8 cellular contexts compared by ENCODE assay signal in the genomic region with DNA sequence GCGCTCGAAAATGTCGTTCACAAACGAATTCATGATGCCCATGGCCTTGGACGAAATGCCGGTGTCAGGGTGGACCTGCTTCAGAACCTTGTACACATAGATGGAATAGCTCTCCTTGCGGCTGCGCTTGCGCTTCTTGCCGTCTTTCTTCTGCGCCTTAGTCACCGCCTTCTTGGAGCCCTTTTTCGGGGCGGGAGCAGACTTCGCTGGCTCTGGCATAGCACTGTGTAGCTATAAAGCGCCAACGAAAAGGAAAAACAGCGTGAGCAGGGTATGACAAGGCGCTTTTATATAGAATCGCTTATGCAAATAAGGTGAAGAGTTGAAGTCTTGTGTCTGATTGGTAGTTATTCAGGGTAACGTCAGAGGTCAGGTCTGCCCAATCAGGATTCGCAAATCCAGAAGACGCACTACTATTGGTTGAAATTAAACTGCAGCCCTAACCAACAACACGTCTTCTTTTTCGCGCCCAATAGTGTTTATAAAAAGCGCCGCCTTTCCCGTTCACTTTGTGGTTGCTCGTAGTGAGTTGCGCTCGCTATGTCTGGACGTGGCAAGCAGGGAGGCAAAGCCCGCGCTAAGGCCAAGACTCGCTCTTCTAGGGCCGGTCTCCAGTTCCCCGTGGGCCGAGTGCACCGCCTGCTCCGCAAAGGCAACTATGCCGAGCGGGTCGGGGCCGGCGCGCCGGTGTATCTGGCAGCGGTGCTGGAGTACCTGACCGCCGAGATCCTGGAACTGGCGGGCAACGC.
A peak's percentile ranks its signal among the peaks of the same experiment; 100 is the strongest.
DNase-seq lines count a peak whose midpoint lies in the region; ATAC-seq, FAIRE-seq and TF ChIP-seq lines count a peak whose summit lies in the region.

No MANE protein-coding gene starts in this region.

- peak; percentile 96 for DNase-seq in AG08396 (ENCODE audit: low spot score)
- peak; percentile 99 for DNase-seq in NCI-H2227 treated with DMSO at 0.1 percent for 48 hours (lab: John Stamatoyannopoulos, UW)
- peak; percentile 77 for DNase-seq in activated B cell treated with CpG ODN at 0.5 μM for 24 hours
- peak; percentile 88 for DNase-seq in cerebellum (ENCODE audit: low spot score)
- peak; percentile 98 for DNase-seq in keratinocyte (ENCODE audit: low read depth, low spot score)
- DNase-seq in stimulated activated CD4-positive, alpha-beta T cell treated with anti-CD3 and anti-CD28 coated beads, Interleukin-12 subunit alpha, Interleukin-12 subunit beta, amount 100 ng/mL, for 48 hours (ENCODE audit: low read depth in 2 of 3, low spot score in 1 of 3) = peak; percentile 80 to 96 (median 89)

- CTCF ChIA-PET in activated B cell treated with CpG ODN at 0.5 μM for 24 hours (lab: Charles Lee) = interaction anchor here (0.6 to 2.0 kb wide), 3 partner anchors 13 to 1028 kb away, joined by 3 to 7 read pairs (median 4); a partner anchor contains a TSS

- H3K27me3 Mint-ChIP-seq in activated B cell treated with CpG ODN at 0.5 μM for 24 hours = no peaks in the 10 kb centered on the region

- H3K4me2 ChIP-seq in keratinocyte (ENCODE audit: control insufficient read depth, extremely low read depth, insufficient read depth, low read depth, low read length) = peak overlapping the region; percentile 96

- H4K20me1 ChIP-seq in keratinocyte (ENCODE audit: control insufficient read depth, extremely low read depth, insufficient read depth, low read length) = peaks cover 3% of the 10 kb centered on the region

- no peaks in the 10 kb centered on the region for H3K9me3 ChIP-seq in keratinocyte (ENCODE audit: control insufficient read depth, low read depth, low read length)

- ATAC-seq in GM18909 (IDR thresholded peaks at IDR 0.05; ENCODE audit: poor library complexity, unreplicated experiment) (peak; percentile 78), HG03175 (IDR thresholded peaks at IDR 0.05; ENCODE audit: unreplicated experiment) (peak; percentile 81), activated B cell treated with CpG ODN at 0.5 μM for 24 hours (ENCODE audit: low read depth) (peak; percentile 84)

- intact Hi-C loops in activated B cell treated with CpG ODN at 0.5 μM for 24 hours (cut with micrococcal nuclease) = loop anchor here (1.0 to 5.0 kb wide), 19 partner anchors 14 to 1763 kb away; a partner anchor contains a TSS

- no peaks in the 10 kb centered on the region for H3K9me1 ChIP-seq in keratinocyte (ENCODE audit: control insufficient read depth, extremely low read depth, insufficient read depth, low read length)

- peak overlapping the region; percentile 93 for H3K27ac ChIP-seq in keratinocyte (ENCODE audit: control insufficient read depth, insufficient read depth, low read length)

- H3K4me1 Mint-ChIP-seq in activated B cell treated with CpG ODN at 0.5 μM for 24 hours = peaks cover 14% of the 10 kb centered on the region

- POLR2A ChIA-PET in activated B cell treated with CpG ODN at 0.5 μM for 24 hours (lab: Charles Lee) = interaction anchor here (0.5 to 8.9 kb wide), 54 partner anchors 8 to 1763 kb away, joined by 3 to 510 read pairs (median 9); a partner anchor contains a TSS

- H3K9me3 Mint-ChIP-seq in activated B cell treated with CpG ODN at 0.5 μM for 24 hours = no peaks in the 10 kb centered on the region

- peak overlapping the region; percentile 93 for H3K9ac ChIP-seq in keratinocyte (ENCODE audit: control insufficient read depth, extremely low read depth, insufficient read depth, low read length)

- H3K27me3 ChIP-seq in keratinocyte (ENCODE audit: control insufficient read depth, extremely low read depth, insufficient read depth, low read length) = no peaks in the 10 kb centered on the region

- H3K4me3 ChIP-seq in keratinocyte (ENCODE audit: control insufficient read depth in 2 of 3, extremely low read depth in 1 of 3, insufficient read depth in 2 of 3, low read depth in 1 of 3, low read length in 3 of 3) = peak overlapping the region; percentile 56 to 88 (median 75)

- peaks cover 1% of the 10 kb centered on the region for H3K36me3 Mint-ChIP-seq in activated B cell treated with CpG ODN at 0.5 μM for 24 hours (ENCODE audit: low read depth)

- H3K27ac Mint-ChIP-seq in activated B cell treated with CpG ODN at 0.5 μM for 24 hours = no peak overlapping the region

- dilution Hi-C loops in keratinocyte (cut with MboI; ENCODE audit: extremely low pct_ligation_motif_present, low sequenced_read_pairs) = no loop called here

- peak; percentile 76 for FAIRE-seq in keratinocyte (lab: Jason Lieb, UNC)

- H3K4me3 Mint-ChIP-seq in activated B cell treated with CpG ODN at 0.5 μM for 24 hours = no peak overlapping the region

- TF ChIP-seq CTCF in activated B cell treated with CpG ODN at 0.5 μM for 24 hours (IDR thresholded peaks at IDR 0.05) (no peak), keratinocyte (optimal IDR thresholded peaks at IDR 0.05 in 1 of 3, IDR thresholded peaks at IDR 0.05 in 1 of 3, conservative IDR thresholded peaks at IDR 0.05 in 1 of 3; ENCODE audit: extremely low read depth in 1 of 3, insufficient read depth in 2 of 3, low read length in 3 of 3) (no peak)

- H3K36me3 ChIP-seq in keratinocyte (ENCODE audit: control insufficient read depth in 2 of 2, extremely low read depth in 1 of 2, insufficient read depth in 2 of 2, low read length in 2 of 2) = no peaks in the 10 kb centered on the region

- no peaks in the 10 kb centered on the region for H3K79me2 ChIP-seq in keratinocyte (ENCODE audit: control insufficient read depth, insufficient read depth, low read length)

- peaks cover 15% of the 10 kb centered on the region for H3K4me1 ChIP-seq in keratinocyte (ENCODE audit: control insufficient read depth, extremely low read depth, insufficient read depth, low read length)

- H2AFZ ChIP-seq in keratinocyte (ENCODE audit: control insufficient read depth, low read length) = peak overlapping the region; percentile 45

Comparison
In these comparisons a context has a peak if more than half of its experiments do, and no peak if none do; other contexts are left out.
1. Peak in every context shown above with its lines: DNase-seq, ATAC-seq, H3K4me3 ChIP-seq and H3K27ac ChIP-seq.